In genomic region chr2:97761192-97761591, GRCh38 we compare ENCODE assay signal across 13 cellular contexts. TPM values are rescaled to one million over a fixed set of nuclear protein-coding genes. Genes with fewer than 3 reads are reported as not detected.
DNase-seq lines count a peak whose midpoint lies in the region; ATAC-seq and TF ChIP-seq lines count a peak whose summit lies in the region.
"Had no signal": no experiment of that assay in that cellular context is flagged by ENCODE, and none has a peak within 500 bp of the region (broad histone marks: within the 10 kb centered on the region; RNA-seq: fewer than 3 reads in every experiment).

No MANE protein-coding gene starts in this region.

- H3K9me2 ChIP-seq in hepatocyte (replicated peaks; ENCODE audit: insufficient read depth) (no peaks in the 10 kb centered on the region), PC-3 (replicated peaks; ENCODE audit: low read length) (no peaks in the 10 kb centered on the region)

- no peak overlapping the region for H3K27ac ChIP-seq in endodermal cell (ENCODE audit: low read depth, low read length)
- H3K27ac ChIP-seq in hepatocyte, result no peak overlapping the region
- no peak overlapping the region for H3K27ac ChIP-seq in PC-3 (ENCODE audit: low read length)
- H3K27ac ChIP-seq: transverse colon had no signal

- peaks cover 43% of the 10 kb centered on the region for H3K36me3 Mint-ChIP-seq in T-helper 1 cell treated with Interleukin-12 subunit alpha and Interleukin-12 subunit beta and Interleukin-4 antibody, amounts not matched to agents 30 μg/mL and 1 μg/mL, for 36 hours (ENCODE audit: low read depth)
- H3K36me3 Mint-ChIP-seq in activated T-cell treated with anti-CD3 and anti-CD28 coated beads, Interleukin-2, amount 50 U/mL, for 24 hours (ENCODE audit: low read depth), result peaks cover 96% of the 10 kb centered on the region
- peaks cover 73% of the 10 kb centered on the region for H3K36me3 Mint-ChIP-seq in endodermal cell (ENCODE audit: low read depth)

- CTCF ChIA-PET in PC-3 (lab: Charles Lee), result no interaction called here

- ATAC-seq in PC-3, result no peak
- no peak for ATAC-seq in HG03378 (IDR thresholded peaks at IDR 0.05; ENCODE audit: unreplicated experiment)
- ATAC-seq: Panc1 had no signal

- no peaks in the 10 kb centered on the region for H3F3A ChIP-seq in PC-3 (ENCODE audit: low read length, unreplicated experiment)

- no peaks in the 10 kb centered on the region for H3K9me3 ChIP-seq in endodermal cell (ENCODE audit: control insufficient read depth, low read length)
- H3K9me3 ChIP-seq in hepatocyte (ENCODE audit: low read depth), result no peaks in the 10 kb centered on the region
- H3K9me3 ChIP-seq in PC-3 (ENCODE audit: low read length), result no peaks in the 10 kb centered on the region
- H3K9me3 ChIP-seq: transverse colon had no signal

- H2AFZ ChIP-seq in hepatocyte (no peak overlapping the region), PC-3 (ENCODE audit: low read length) (no peak overlapping the region)

- intact Hi-C loops in PC-3 (cut with micrococcal nuclease), result no loop called here

- peak overlapping the region; percentile 79 for H3K27ac Mint-ChIP-seq in T-helper 1 cell treated with Interleukin-12 subunit alpha and Interleukin-12 subunit beta and Interleukin-4 antibody, amounts not matched to agents 30 μg/mL and 1 μg/mL, for 36 hours
- peak overlapping the region; percentile 85 for H3K27ac Mint-ChIP-seq in activated T-cell treated with anti-CD3 and anti-CD28 coated beads, Interleukin-2, amount 50 U/mL, for 24 hours
- peak overlapping the region; percentile 83 for H3K27ac Mint-ChIP-seq in endodermal cell

- no peak overlapping the region for H3K9ac ChIP-seq in endodermal cell (ENCODE audit: extremely low read depth, low read length, poor library complexity, severe bottlenecking)
- no peak overlapping the region for H3K9ac ChIP-seq in PC-3 (ENCODE audit: low read length)

- peaks cover 29% of the 10 kb centered on the region for H3K4me1 Mint-ChIP-seq in T-helper 1 cell treated with Interleukin-12 subunit alpha and Interleukin-12 subunit beta and Interleukin-4 antibody, amounts not matched to agents 30 μg/mL and 1 μg/mL, for 36 hours (ENCODE audit: low read depth)
- H3K4me1 Mint-ChIP-seq in activated T-cell treated with anti-CD3 and anti-CD28 coated beads, Interleukin-2, amount 50 U/mL, for 24 hours (ENCODE audit: low read depth), result peaks cover 34% of the 10 kb centered on the region
- peaks cover 35% of the 10 kb centered on the region for H3K4me1 Mint-ChIP-seq in endodermal cell

- DNase-seq in activated T-cell treated with anti-CD3 and anti-CD28 coated beads, Interleukin-2, amount 50 U/mL, for 24 hours, result peak; percentile 72
- DNase-seq in endodermal cell, result peak; percentile 49
- peak; percentile 15 to 36 for DNase-seq in stimulated activated CD8-positive, alpha-beta memory T cell treated with anti-CD3 and anti-CD28 coated beads, Interleukin-2, amount 100 ng/mL, for 1 hour (ENCODE audit: low read depth in 2 of 2)
- DNase-seq in hepatocyte (ENCODE audit: low spot score), result no peak
- no peak for DNase-seq in GM13977 (ENCODE audit: low spot score)
- DNase-seq in PC-3, result no peak
- DNase-seq: Calu3, mesendoderm, NCI-H1694 treated with DMSO at 0.1 percent for 48 hours, transverse colon had no signal

- H4K20me1 ChIP-seq in hepatocyte (ENCODE audit: insufficient read depth, poor library complexity, severe bottlenecking), result no peaks in the 10 kb centered on the region
- H4K20me1 ChIP-seq in PC-3 (ENCODE audit: low read length), result no peaks in the 10 kb centered on the region

- in situ Hi-C loops in GM13977 (cut with MboI; ENCODE audit: low pct_unique_long_range_greater_than_20kb, low sequenced_read_pairs, unreplicated experiment), result no loop called here

- POLR2A ChIA-PET in PC-3 (lab: Charles Lee; ENCODE audit: unreplicated experiment), result no interaction called here

- H3K27me3 ChIP-seq in endodermal cell (ENCODE audit: control insufficient read depth, insufficient read depth, low read length, poor library complexity, severe bottlenecking), result no peaks in the 10 kb centered on the region
- H3K27me3 ChIP-seq in hepatocyte, result no peaks in the 10 kb centered on the region
- no peaks in the 10 kb centered on the region for H3K27me3 ChIP-seq in PC-3 (ENCODE audit: low read length)
- H3K27me3 ChIP-seq: transverse colon had no signal

- H3K4me3 ChIP-seq in endodermal cell (ENCODE audit: low read length) (no peak overlapping the region), hepatocyte (no peak overlapping the region), PC-3 (ENCODE audit: low read length) (no peak overlapping the region)
- H3K4me3 ChIP-seq: transverse colon had no signal

- peak overlapping the region; percentile 15 for H3K4me3 Mint-ChIP-seq in T-helper 1 cell treated with Interleukin-12 subunit alpha and Interleukin-12 subunit beta and Interleukin-4 antibody, amounts not matched to agents 30 μg/mL and 1 μg/mL, for 36 hours
- peak overlapping the region; percentile 45 for H3K4me3 Mint-ChIP-seq in activated T-cell treated with anti-CD3 and anti-CD28 coated beads, Interleukin-2, amount 50 U/mL, for 24 hours
- no peak overlapping the region for H3K4me3 Mint-ChIP-seq in endodermal cell

- TF ChIP-seq CTCF in endodermal cell (conservative IDR thresholded peaks at IDR 0.05) (no peak), hepatocyte (IDR thresholded peaks at IDR 0.05; ENCODE audit: poor library complexity) (no peak), GM13977 (IDR thresholded peaks at IDR 0.05; ENCODE audit: extremely low read depth, insufficient read depth, missing control alignments) (no peak), PC-3 (conservative IDR thresholded peaks at IDR 0.05; ENCODE audit: low read depth, low read length) (no peak)

- H3K4me2 ChIP-seq in hepatocyte (no peak overlapping the region), PC-3 (ENCODE audit: low read length) (no peak overlapping the region)

- H3K4me1 ChIP-seq in endodermal cell (ENCODE audit: control insufficient read depth, insufficient read depth, low read length), result peaks cover 23% of the 10 kb centered on the region
- no peaks in the 10 kb centered on the region for H3K4me1 ChIP-seq in hepatocyte (ENCODE audit: insufficient read depth)
- H3K4me1 ChIP-seq in PC-3 (ENCODE audit: insufficient read depth, low read length), result peaks cover 9% of the 10 kb centered on the region
- H3K4me1 ChIP-seq: transverse colon had no signal

- no peaks in the 10 kb centered on the region for H3K79me2 ChIP-seq in hepatocyte
- H3K79me2 ChIP-seq in PC-3 (ENCODE audit: low read length), result no peaks in the 10 kb centered on the region

- H3K27me3 Mint-ChIP-seq in T-helper 1 cell treated with Interleukin-12 subunit alpha and Interleukin-12 subunit beta and Interleukin-4 antibody, amounts not matched to agents 30 μg/mL and 1 μg/mL, for 36 hours (ENCODE audit: low read depth), result no peaks in the 10 kb centered on the region
- no peaks in the 10 kb centered on the region for H3K27me3 Mint-ChIP-seq in activated T-cell treated with anti-CD3 and anti-CD28 coated beads, Interleukin-2, amount 50 U/mL, for 24 hours
- no peaks in the 10 kb centered on the region for H3K27me3 Mint-ChIP-seq in endodermal cell (ENCODE audit: insufficient read depth)

- H3K36me3 ChIP-seq in endodermal cell (ENCODE audit: control insufficient read depth, insufficient read depth, low read length), result peaks cover 85% of the 10 kb centered on the region
- H3K36me3 ChIP-seq in hepatocyte (replicated peaks; ENCODE audit: insufficient read depth, low read depth), result peaks cover 2% of the 10 kb centered on the region
- H3K36me3 ChIP-seq in PC-3 (ENCODE audit: low read depth, low read length), result peaks cover 41% of the 10 kb centered on the region

- BruUV-seq in PC-3 (replicated peaks; lab: Mats Ljungman, UMichigan), result no TSS peak

- 93 to 97% methylated on average over 18 to 23 of the region's 23 CpGs for WGBS in endodermal cell (ENCODE audit: insufficient coverage in 1 of 2, insufficient read length in 1 of 2), 2 experiments
- 95% methylated on average over 23 of the region's 23 CpGs for WGBS in hepatocyte (ENCODE audit: low lambda C conversion rate, missing lambda C conversion rate)

- no peaks in the 10 kb centered on the region for H3K9me3 Mint-ChIP-seq in T-helper 1 cell treated with Interleukin-12 subunit alpha and Interleukin-12 subunit beta and Interleukin-4 antibody, amounts not matched to agents 30 μg/mL and 1 μg/mL, for 36 hours
- no peaks in the 10 kb centered on the region for H3K9me3 Mint-ChIP-seq in activated T-cell treated with anti-CD3 and anti-CD28 coated beads, Interleukin-2, amount 50 U/mL, for 24 hours
- H3K9me3 Mint-ChIP-seq in endodermal cell, result no peaks in the 10 kb centered on the region

RNA-seq across cellular contexts. Expression of gene ZAP70, which starts 47.8 kb away (rescaled TPM):
- total RNA-seq in endodermal cell (10 to 100 TPM in 1 of 2 donors, 1 to 10 TPM in 1; 8.3 to 10.4 TPM), hepatocyte (0.80 and 1.4 TPM in 2 replicates), PC-3 (2014; rRNA removed) (not detected in 2 replicates)
- 1.8 TPM for polyA plus RNA-seq in endodermal cell (2013, experiment 1 of 2)
- 3.1 TPM for polyA plus RNA-seq in endodermal cell (2013, experiment 2 of 2)
- polyA plus RNA-seq in hepatocyte, result 1.5 and 1.6 TPM in 2 replicates
- total RNA-seq: Calu3 had no signal

Comparison
In these comparisons a context has a peak if more than half of its experiments do, and no peak if none do; other contexts are left out.
1. DNase-seq: peak in activated T-cell treated with anti-CD3 and anti-CD28 coated beads, Interleukin-2, amount 50 U/mL, for 24 hours (single experiment), endodermal cell (single experiment) and stimulated activated CD8-positive, alpha-beta memory T cell treated with anti-CD3 and anti-CD28 coated beads, Interleukin-2, amount 100 ng/mL, for 1 hour (2 of 2); none in hepatocyte (single experiment), GM13977 (single experiment) and PC-3 (single experiment).
2. Peak in every context shown above with its lines, with median percentiles within 50 percentile points of each other: H3K27ac Mint-ChIP-seq.